15 cellular contexts compared by ENCODE assay signal in the genomic region with DNA sequence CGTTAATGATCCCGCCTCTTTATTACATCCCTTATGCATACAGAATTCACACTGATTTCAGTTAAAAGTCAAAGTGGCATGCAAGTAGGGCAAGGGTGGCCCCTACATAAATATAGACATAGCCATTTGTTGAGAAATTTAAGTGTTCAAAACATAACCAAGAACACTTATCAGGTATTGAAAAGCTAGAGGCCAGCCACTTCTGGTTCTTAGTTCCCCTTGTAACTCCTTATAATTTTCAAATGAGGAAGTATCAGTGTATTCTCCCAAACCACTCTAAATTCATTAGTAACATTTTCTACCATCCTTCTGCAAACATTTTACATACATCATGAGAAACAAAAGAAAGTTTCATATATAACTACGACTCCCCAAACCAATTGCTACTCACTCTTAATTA. TPM values are rescaled to one million over a fixed set of nuclear protein-coding genes. Genes with fewer than 3 reads are reported as not detected.
A peak's percentile ranks its signal among the peaks of the same experiment; 100 is the strongest.
DNase-seq lines count a peak whose midpoint lies in the region; ATAC-seq and TF ChIP-seq lines count a peak whose summit lies in the region.
"Had no signal": no experiment of that assay in that cellular context is flagged by ENCODE, and none has a peak within 500 bp of the region (broad histone marks: within the 10 kb centered on the region; RNA-seq: fewer than 3 reads in every experiment).

No MANE protein-coding gene starts in this region.

- H3K9me3 Mint-ChIP-seq in memory B cell, result no peaks in the 10 kb centered on the region
- H3K9me3 Mint-ChIP-seq in mesothelial cell of epicardium, result no peaks in the 10 kb centered on the region
- H3K9me3 Mint-ChIP-seq: activated naive CD8-positive, alpha-beta T cell treated with anti-CD3 and anti-CD28 coated beads, Interleukin-2, amount 10 ng/mL, durations not matched to agents 7 days and 5 days; central memory CD8-positive, alpha-beta T cell had no signal

- DNase-seq in memory B cell (ENCODE audit: low spot score in 2 of 2), result no peak
- no peak for DNase-seq in NCI-H2171 treated with DMSO at 0.1 percent for 48 hours (lab: John Stamatoyannopoulos, UW)
- DNase-seq in DMS153 (lab: John Stamatoyannopoulos, UW), result no peak
- no peak for DNase-seq in mesothelial cell of epicardium (ENCODE audit: low spot score in 2 of 2, unreplicated experiment in 2 of 2)
- DNase-seq: activated CD8-positive, alpha-beta memory T cell treated with anti-CD3 and anti-CD28 coated beads, Interleukin-2, amount 50 U/mL, for 4 hours; activated naive CD8-positive, alpha-beta T cell treated with anti-CD3 and anti-CD28 coated beads, Interleukin-2, amount 10 ng/mL, durations not matched to agents 7 days and 5 days; C1 segment of cervical spinal cord; erythroblast; NCI-H1105 treated with DMSO at 0.1 percent for 48 hours; NCI-H524 had no signal

- no peak overlapping the region for H3K4me3 Mint-ChIP-seq in memory B cell
- H3K4me3 Mint-ChIP-seq in mesothelial cell of epicardium, result no peak overlapping the region
- H3K4me3 Mint-ChIP-seq: activated naive CD8-positive, alpha-beta T cell treated with anti-CD3 and anti-CD28 coated beads, Interleukin-2, amount 10 ng/mL, durations not matched to agents 7 days and 5 days; central memory CD8-positive, alpha-beta T cell had no signal

- H3K36me3 Mint-ChIP-seq in memory B cell (no peaks in the 10 kb centered on the region), mesothelial cell of epicardium (no peaks in the 10 kb centered on the region)
- H3K36me3 Mint-ChIP-seq: activated naive CD8-positive, alpha-beta T cell treated with anti-CD3 and anti-CD28 coated beads, Interleukin-2, amount 10 ng/mL, durations not matched to agents 7 days and 5 days had no signal

- H3K4me1 Mint-ChIP-seq in memory B cell (peaks cover 16% of the 10 kb centered on the region), mesothelial cell of epicardium (peaks cover 7% of the 10 kb centered on the region)

- H3K27ac Mint-ChIP-seq in memory B cell (no peak overlapping the region), mesothelial cell of epicardium (no peak overlapping the region)
- H3K27ac Mint-ChIP-seq: activated naive CD8-positive, alpha-beta T cell treated with anti-CD3 and anti-CD28 coated beads, Interleukin-2, amount 10 ng/mL, durations not matched to agents 7 days and 5 days had no signal

- no peak for TF ChIP-seq CTCF in mesothelial cell of epicardium (IDR thresholded peaks at IDR 0.05; ENCODE audit: unreplicated experiment)

- H3K27me3 Mint-ChIP-seq in memory B cell (no peaks in the 10 kb centered on the region), mesothelial cell of epicardium (ENCODE audit: low read depth) (peaks cover 3% of the 10 kb centered on the region)
- H3K27me3 Mint-ChIP-seq: activated naive CD8-positive, alpha-beta T cell treated with anti-CD3 and anti-CD28 coated beads, Interleukin-2, amount 10 ng/mL, durations not matched to agents 7 days and 5 days; central memory CD8-positive, alpha-beta T cell had no signal

- peak; percentile 53 for ATAC-seq in GM18873 (IDR thresholded peaks at IDR 0.05; ENCODE audit: low FRiP score, unreplicated experiment)
- peak; percentile 52 for ATAC-seq in GM21825 (IDR thresholded peaks at IDR 0.05; ENCODE audit: unreplicated experiment)
- ATAC-seq in HG03575 (IDR thresholded peaks at IDR 0.05; ENCODE audit: extremely low read depth, insufficient number of reproducible peaks, low FRiP score, unreplicated experiment), result peak; percentile 70
- peak; percentile 77 for ATAC-seq in memory B cell (ENCODE audit: low read depth)
- ATAC-seq in HG02970 (IDR thresholded peaks at IDR 0.05; ENCODE audit: low FRiP score, unreplicated experiment), result no peak

RNA-seq across cellular contexts. Expression of a gene that starts 5.8 kb away (rescaled TPM):
- 52.9 to 62.2 TPM (median 58.7 TPM) in 3 replicates for total RNA-seq in mesothelial cell of epicardium
